In the genomic region with DNA sequence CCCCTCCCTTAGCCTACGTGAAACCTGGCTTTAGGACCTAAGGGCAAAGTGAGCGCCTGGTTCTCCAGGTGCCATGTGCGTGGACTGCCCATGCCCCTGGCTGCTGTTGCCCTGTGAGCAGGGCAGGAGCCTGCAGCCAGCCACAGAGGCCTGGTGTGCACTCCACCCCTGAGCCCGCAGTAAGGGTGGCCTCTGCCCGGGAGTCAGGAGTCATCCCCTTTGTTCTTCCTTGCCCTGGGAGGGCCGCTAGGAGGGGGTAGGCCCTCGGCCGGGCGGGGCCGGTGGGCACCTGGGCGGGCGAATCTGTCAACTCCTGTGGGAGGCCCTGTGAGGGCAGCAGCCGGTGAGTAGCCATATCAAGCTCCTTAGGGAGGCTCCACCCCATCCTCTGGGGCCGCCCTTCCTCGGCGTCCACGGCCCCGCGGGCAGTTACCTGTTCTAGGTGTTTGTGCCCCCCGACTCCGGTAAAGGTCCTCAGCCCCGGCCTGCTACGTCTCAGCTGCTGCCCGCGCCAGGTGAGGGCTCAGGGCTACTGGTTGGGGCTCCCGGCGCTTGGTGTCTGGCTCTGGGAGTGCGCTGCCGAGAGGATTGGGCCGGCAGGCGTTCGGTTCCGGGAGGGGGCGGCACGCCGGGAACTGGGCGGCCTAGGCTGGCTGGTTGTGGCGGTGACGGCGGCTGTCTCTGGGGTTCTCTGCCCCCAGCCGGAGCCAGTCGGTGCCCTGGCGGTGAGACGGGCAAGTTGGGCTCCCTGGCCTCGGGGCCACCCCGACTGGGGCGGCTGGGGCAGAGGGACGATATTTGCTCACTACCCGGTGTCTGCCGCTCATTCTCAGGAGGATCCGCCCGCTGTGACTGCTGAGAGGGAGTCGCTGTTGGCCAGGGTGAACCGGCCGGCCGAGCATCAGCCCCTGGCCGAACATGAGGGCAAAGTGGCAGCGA, we compare ENCODE assay signal across 27 cellular contexts.
DNase-seq lines count a peak whose midpoint lies in the region; ATAC-seq and TF ChIP-seq lines count a peak whose summit lies in the region.
"Had no signal": no experiment of that assay in that cellular context is flagged by ENCODE, and none has a peak within 500 bp of the region (broad histone marks: within the 10 kb centered on the region; RNA-seq: fewer than 3 reads in every experiment).

No MANE protein-coding gene starts in this region.

- intact Hi-C loops in sciatic nerve (cut with DNase I) = no loop called here

- peak; percentile 17 for ATAC-seq in sciatic nerve
- ATAC-seq in HG02840 (IDR thresholded peaks at IDR 0.05; ENCODE audit: low FRiP score, unreplicated experiment) = no peak
- ATAC-seq in stimulated activated effector memory CD8-positive, alpha-beta T cell treated with anti-CD3 and anti-CD28 coated beads, Interleukin-12 subunit alpha, Interleukin-12 subunit beta, amount 100 ng/mL, for 72 hours = no peak
- ATAC-seq: mucosa of descending colon, T-cell had no signal

- H3K27ac Mint-ChIP-seq in chondrocyte (ENCODE audit: unreplicated experiment) = no peak overlapping the region
- no peak overlapping the region for H3K27ac Mint-ChIP-seq in stimulated activated effector memory CD8-positive, alpha-beta T cell treated with anti-CD3 and anti-CD28 coated beads, Interleukin-12 subunit alpha, Interleukin-12 subunit beta, amount 100 ng/mL, for 72 hours
- H3K27ac Mint-ChIP-seq: activated naive CD4-positive, alpha-beta T cell treated with anti-CD3 and anti-CD28 coated beads for 36 hours; brain; nephron; T-cell had no signal

- no peak for TF ChIP-seq CTCF in chondrocyte (IDR thresholded peaks at IDR 0.05)

- DNase-seq in NCI-H146 (lab: John Stamatoyannopoulos, UW) (peak; percentile 40), NCI-H146 treated with DMSO at 0.1 percent for 48 hours (lab: John Stamatoyannopoulos, UW; ENCODE audit: unreplicated experiment) (no peak), D341Med (ENCODE audit: low spot score) (peak; percentile 12), chondrocyte (ENCODE audit: low spot score) (peak; percentile 86), sciatic nerve (ENCODE audit: low spot score) (no peak)
- DNase-seq in stimulated activated effector memory CD8-positive, alpha-beta T cell treated with anti-CD3 and anti-CD28 coated beads, Interleukin-12 subunit alpha, Interleukin-12 subunit beta, amount 100 ng/mL, for 72 hours (ENCODE audit: low spot score in 2 of 2) = no peak
- DNase-seq in stimulated activated CD4-positive, alpha-beta T cell treated with anti-CD3 and anti-CD28 coated beads, Interleukin-4, amount 100 ng/mL, for 4 hours = no peak
- DNase-seq: activated CD4-positive, alpha-beta T cell treated with anti-CD3 and anti-CD28 coated beads, Interleukin-2, amount 50 U/mL, for 1 hour; activated naive CD4-positive, alpha-beta T cell treated with anti-CD3 and anti-CD28 coated beads for 36 hours; activated T-cell treated with anti-CD3 and anti-CD28 coated beads, Interleukin-2, amount 50 U/mL, for 48 hours; adrenal gland; DND-41; foreskin melanocyte; GF-D8; GM23248; IMR-90; MV-4-11; NCI-H1436; NCI-H82; SJCRH30; stimulated activated CD4-positive, alpha-beta T cell treated with anti-CD3 and anti-CD28 coated beads, Interleukin-12 subunit alpha, Interleukin-12 subunit beta, amount 100 ng/mL, for 4 hours; stimulated activated CD4-positive, alpha-beta T cell treated with anti-CD3 and anti-CD28 coated beads, Interleukin-2, amount 100 ng/mL, for 48 hours had no signal

- peaks cover 6% of the 10 kb centered on the region for H3K36me3 Mint-ChIP-seq in chondrocyte (ENCODE audit: low read depth)
- no peaks in the 10 kb centered on the region for H3K36me3 Mint-ChIP-seq in stimulated activated effector memory CD8-positive, alpha-beta T cell treated with anti-CD3 and anti-CD28 coated beads, Interleukin-12 subunit alpha, Interleukin-12 subunit beta, amount 100 ng/mL, for 72 hours
- H3K36me3 Mint-ChIP-seq: brain, T-cell had no signal

- peaks cover 20% of the 10 kb centered on the region for H3K9me3 Mint-ChIP-seq in chondrocyte (ENCODE audit: low read depth)
- H3K9me3 Mint-ChIP-seq in stimulated activated effector memory CD8-positive, alpha-beta T cell treated with anti-CD3 and anti-CD28 coated beads, Interleukin-12 subunit alpha, Interleukin-12 subunit beta, amount 100 ng/mL, for 72 hours = peaks cover 16% of the 10 kb centered on the region

- H3K4me1 Mint-ChIP-seq in chondrocyte (ENCODE audit: low read depth) = no peaks in the 10 kb centered on the region
- H3K4me1 Mint-ChIP-seq in stimulated activated effector memory CD8-positive, alpha-beta T cell treated with anti-CD3 and anti-CD28 coated beads, Interleukin-12 subunit alpha, Interleukin-12 subunit beta, amount 100 ng/mL, for 72 hours = no peaks in the 10 kb centered on the region
- H3K4me1 Mint-ChIP-seq: brain, nephron, T-cell had no signal

- H3K27me3 Mint-ChIP-seq in chondrocyte (ENCODE audit: low read depth) = no peaks in the 10 kb centered on the region
- H3K27me3 Mint-ChIP-seq: brain, T-cell had no signal

- no peak overlapping the region for H3K4me3 Mint-ChIP-seq in chondrocyte (ENCODE audit: unreplicated experiment)
- no peak overlapping the region for H3K4me3 Mint-ChIP-seq in stimulated activated effector memory CD8-positive, alpha-beta T cell treated with anti-CD3 and anti-CD28 coated beads, Interleukin-12 subunit alpha, Interleukin-12 subunit beta, amount 100 ng/mL, for 72 hours
- H3K4me3 Mint-ChIP-seq: activated naive CD4-positive, alpha-beta T cell treated with anti-CD3 and anti-CD28 coated beads for 36 hours; brain; nephron; T-cell had no signal

Comparison
In these comparisons a context has a peak if more than half of its experiments do, and no peak if none do; other contexts are left out.
1. DNase-seq: peak in NCI-H146 (single experiment), D341Med (single experiment) and chondrocyte (single experiment); none in NCI-H146 treated with DMSO at 0.1 percent for 48 hours (single experiment), sciatic nerve (single experiment), stimulated activated effector memory CD8-positive, alpha-beta T cell treated with anti-CD3 and anti-CD28 coated beads, Interleukin-12 subunit alpha, Interleukin-12 subunit beta, amount 100 ng/mL, for 72 hours (0 of 2) and stimulated activated CD4-positive, alpha-beta T cell treated with anti-CD3 and anti-CD28 coated beads, Interleukin-4, amount 100 ng/mL, for 4 hours (0 of 2).